Comparison of ENCODE assay signal across 15 cellular contexts in genomic region chr22:20247010-20247505, GRCh38. TPM values are rescaled to one million over a fixed set of nuclear protein-coding genes. Genes with fewer than 3 reads are reported as not detected.
A peak's percentile ranks its signal among the peaks of the same experiment; 100 is the strongest.
DNase-seq lines count a peak whose midpoint lies in the region; ATAC-seq, FAIRE-seq and TF ChIP-seq lines count a peak whose summit lies in the region.
"Had no signal": no experiment of that assay in that cellular context is flagged by ENCODE, and none has a peak within 500 bp of the region (broad histone marks: within the 10 kb centered on the region; RNA-seq: fewer than 3 reads in every experiment).

No MANE protein-coding gene starts in this region.

- ATAC-seq in GM19452 (IDR thresholded peaks at IDR 0.05; ENCODE audit: unreplicated experiment) (peak; percentile 51), GM19324 (IDR thresholded peaks at IDR 0.05; ENCODE audit: low FRiP score, unreplicated experiment) (no peak)
- ATAC-seq: activated CD4-positive, alpha-beta T cell treated with anti-CD3 and anti-CD28 coated beads for 36 hours had no signal

- H3K27me3 ChIP-seq in BE2C, result no peaks in the 10 kb centered on the region
- H3K27me3 ChIP-seq: esophagus squamous epithelium had no signal

- H3K36me3 ChIP-seq in BE2C, result no peaks in the 10 kb centered on the region; the same call in 1 of the 2 replicates
- H3K36me3 ChIP-seq: esophagus squamous epithelium had no signal

- no peaks in the 10 kb centered on the region for H3K9me3 ChIP-seq in BE2C
- H3K9me3 ChIP-seq: esophagus squamous epithelium had no signal

- H3K4me3 ChIP-seq in BE2C (ENCODE audit: low read depth, low read length), result no peak overlapping the region
- H3K4me3 ChIP-seq: esophagus squamous epithelium had no signal

- peaks cover 58% of the 10 kb centered on the region for H3K4me1 ChIP-seq in BE2C

- DNase-seq in BE2C, result peak; percentile 79
- DNase-seq in RCC 7860 (ENCODE audit: low spot score), result peak; percentile 88
- peak; percentile 44 for DNase-seq in kidney glomerular epithelial cell (lab: John Stamatoyannopoulos, UW)
- no peak for DNase-seq in activated CD4-positive, alpha-beta T cell treated with anti-CD3 and anti-CD28 coated beads for 4 hours
- DNase-seq in SIG-M5 treated with dmso at 0.1 percent for 504 hours (lab: John Stamatoyannopoulos, UW; ENCODE audit: unreplicated experiment), result no peak
- DNase-seq in HUDEP-2 (lab: John Stamatoyannopoulos, UW; ENCODE audit: unreplicated experiment in 76 of 76), result no peak
- DNase-seq: activated CD4-positive, alpha-beta T cell treated with anti-CD3 and anti-CD28 coated beads for 36 hours; CD4-positive, CD25-positive, alpha-beta regulatory T cell; esophagus squamous epithelium; NCI-H1436; retina; RPMI8226; stimulated activated CD8-positive, alpha-beta memory T cell treated with anti-CD3 and anti-CD28 coated beads, Interleukin-4, amount 100 ng/mL, for 48 hours had no signal

- peak; percentile 35 for TF ChIP-seq CTCF in BE2C (IDR thresholded peaks at IDR 0.05; ENCODE audit: low read depth, low read length)

- peak; percentile 35 for FAIRE-seq in RCC 7860 (lab: Jason Lieb, UNC)

RNA-seq across cellular contexts. Expression of gene RTN4R, which starts 21.1 kb away (rescaled TPM):
- polyA plus RNA-seq in BE2C (2012; ENCODE audit: insufficient read depth, insufficient read length, low read depth), result 68.7 TPM

Comparison
In these comparisons a context has a peak if more than half of its experiments do, and no peak if none do; other contexts are left out.
1. DNase-seq: peak in BE2C (single experiment), RCC 7860 (single experiment) and kidney glomerular epithelial cell (single experiment); none in activated CD4-positive, alpha-beta T cell treated with anti-CD3 and anti-CD28 coated beads for 4 hours (0 of 2), SIG-M5 treated with dmso at 0.1 percent for 504 hours (single experiment) and HUDEP-2 (0 of 76).